8 cellular contexts compared by ENCODE assay signal in the genomic region with DNA sequence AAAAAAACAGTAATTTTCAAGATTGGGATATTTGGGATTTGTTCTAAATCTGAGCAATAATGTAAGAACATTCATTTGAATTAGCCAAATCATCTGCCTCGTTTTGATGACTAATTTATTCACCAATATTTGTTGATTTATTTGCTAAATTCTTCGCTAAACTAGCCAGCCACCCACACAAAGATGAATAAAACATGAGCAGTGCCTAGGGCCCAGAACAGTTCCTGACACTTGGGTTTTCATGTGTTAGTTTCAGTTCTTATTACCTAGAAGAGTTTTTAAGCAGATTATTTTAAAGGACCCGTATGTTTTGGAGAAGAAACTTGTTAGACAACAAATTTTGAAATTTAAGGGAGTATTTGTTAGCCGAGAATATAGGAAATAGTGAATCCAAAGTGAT. TPM values are rescaled to one million over a fixed set of nuclear protein-coding genes. Genes with fewer than 3 reads are reported as not detected.
A peak's percentile ranks its signal among the peaks of the same experiment; 100 is the strongest.
DNase-seq lines count a peak whose midpoint lies in the region; ATAC-seq and TF ChIP-seq lines count a peak whose summit lies in the region.

No MANE protein-coding gene starts in this region.

- DNase-seq in GM04504 (ENCODE audit: low read depth) (peak; percentile 10), KBM-7 (peak; percentile 12), adrenal gland (peak in 1 of 7 donors; percentile 15), NCI-H2196 (lab: John Stamatoyannopoulos, UW; ENCODE audit: unreplicated experiment) (no peak)

- peaks cover 13% of the 10 kb centered on the region for H3K27me3 Mint-ChIP-seq in stimulated activated naive CD8-positive, alpha-beta T cell treated with anti-CD3 and anti-CD28 coated beads, Interleukin-15, Interleukin-2, amounts not matched to agents 100 ng/mL and 50 ng/mL, for 24 hours

- no peaks in the 10 kb centered on the region for H3K27me3 ChIP-seq in adrenal gland
- H3K27me3 ChIP-seq in layer of hippocampus (ENCODE audit: control insufficient read depth, insufficient read depth, low read length): no peaks in the 10 kb centered on the region

- no peaks in the 10 kb centered on the region for H3K9me3 ChIP-seq in adrenal gland (replicated peaks in 1 of 3)

- H3K36me3 ChIP-seq in adrenal gland (replicated peaks in 1 of 2): no peaks in the 10 kb centered on the region

- peak overlapping the region in 3 of 4 donors; percentile 6 to 93 (median 91) for H3K4me3 ChIP-seq in adrenal gland

- ATAC-seq in GM21390 (IDR thresholded peaks at IDR 0.05; ENCODE audit: unreplicated experiment) (peak; percentile 44), HG03025 (IDR thresholded peaks at IDR 0.05; ENCODE audit: low FRiP score, unreplicated experiment) (no peak)

- TF ChIP-seq POLR2A in adrenal gland (IDR thresholded peaks at IDR 0.05): no peak

- H3K27ac Mint-ChIP-seq in stimulated activated naive CD8-positive, alpha-beta T cell treated with anti-CD3 and anti-CD28 coated beads, Interleukin-15, Interleukin-2, amounts not matched to agents 100 ng/mL and 50 ng/mL, for 24 hours: peak overlapping the region; percentile 95

- in situ Hi-C loops in KBM-7 (cut with MboI; ENCODE audit: low pct_unique_long_range_greater_than_20kb, low sequenced_read_pairs): no loop called here

- H3K4me1 Mint-ChIP-seq in stimulated activated naive CD8-positive, alpha-beta T cell treated with anti-CD3 and anti-CD28 coated beads, Interleukin-15, Interleukin-2, amounts not matched to agents 100 ng/mL and 50 ng/mL, for 24 hours (ENCODE audit: low read depth): peaks cover 47% of the 10 kb centered on the region

- H3K9me3 Mint-ChIP-seq in stimulated activated naive CD8-positive, alpha-beta T cell treated with anti-CD3 and anti-CD28 coated beads, Interleukin-15, Interleukin-2, amounts not matched to agents 100 ng/mL and 50 ng/mL, for 24 hours: no peaks in the 10 kb centered on the region

- 13 to 23% (median 16%) methylated on average over 4 of the region's 4 CpGs for WGBS in adrenal gland, 4 donors

- H3K27ac ChIP-seq in adrenal gland: peak overlapping the region in 4 of 5 donors; percentile 95 to 99 (median 97)
- peak overlapping the region; percentile 94 for H3K27ac ChIP-seq in layer of hippocampus (ENCODE audit: low read depth, low read length)

- intact Hi-C loops in adrenal gland (cut with DNase I): loop anchor here in 1 of 2 donors (5.0 kb wide), 1 partner anchor 84 kb away; a partner anchor contains a TSS

- peaks cover 8 to 39% of the 10 kb centered on the region in 2 donors for H3K4me1 ChIP-seq in adrenal gland (replicated peaks in 1 of 2)

- H3K4me3 Mint-ChIP-seq in stimulated activated naive CD8-positive, alpha-beta T cell treated with anti-CD3 and anti-CD28 coated beads, Interleukin-15, Interleukin-2, amounts not matched to agents 100 ng/mL and 50 ng/mL, for 24 hours: peak overlapping the region; percentile 98

- peaks cover 23% of the 10 kb centered on the region for H3K36me3 Mint-ChIP-seq in stimulated activated naive CD8-positive, alpha-beta T cell treated with anti-CD3 and anti-CD28 coated beads, Interleukin-15, Interleukin-2, amounts not matched to agents 100 ng/mL and 50 ng/mL, for 24 hours (ENCODE audit: low read depth)

- no peak for TF ChIP-seq CTCF in adrenal gland (IDR thresholded peaks at IDR 0.05)

RNA-seq across cellular contexts. Expression of a gene that starts 1.5 kb away (rescaled TPM):
- 10 to 100 TPM; 32.4 to 79.2 (median 59.5) TPM for total RNA-seq in adrenal gland
- polyA plus RNA-seq in adrenal gland: 10 to 100 TPM; 16.8 to 26.3 (median 25.0) TPM
